ENCODE assay signal across 15 cellular contexts in genomic region chr3:114058646-114059045, GRCh38. TPM values are rescaled to one million over a fixed set of nuclear protein-coding genes. Genes with fewer than 3 reads are reported as not detected.
A peak's percentile ranks its signal among the peaks of the same experiment; 100 is the strongest.
DNase-seq lines count a peak whose midpoint lies in the region; ATAC-seq and TF ChIP-seq lines count a peak whose summit lies in the region.
"Had no signal": no experiment of that assay in that cellular context is flagged by ENCODE, and none has a peak within 500 bp of the region (broad histone marks: within the 10 kb centered on the region; RNA-seq: fewer than 3 reads in every experiment).

No MANE protein-coding gene starts in this region.

- no peak overlapping the region for H3K9ac ChIP-seq in KMS-11

- POLR2A ChIA-PET in activated CD4-positive, alpha-beta T cell treated with anti-CD3 and anti-CD28 coated beads, Interleukin-2, amount 10 ng/mL, durations not matched to agents 7 days and 5 days (lab: Charles Lee): no interaction called here
- POLR2A ChIA-PET in activated naive CD8-positive, alpha-beta T cell treated with anti-CD3 and anti-CD28 coated beads, Interleukin-2, amount 10 ng/mL, durations not matched to agents 7 days and 5 days (lab: Charles Lee): interaction anchor here (0.6 to 0.7 kb wide), 2 partner anchors 8 to 99 kb away, joined by 3 to 4 read pairs; no protein-coding TSS in a partner anchor

- intact Hi-C loops in upper lobe of right lung (cut with DNase I): no loop called here

- H3K9me3 Mint-ChIP-seq in activated CD4-positive, alpha-beta T cell treated with anti-CD3 and anti-CD28 coated beads, Interleukin-2, amount 10 ng/mL, durations not matched to agents 7 days and 5 days: no peaks in the 10 kb centered on the region
- no peaks in the 10 kb centered on the region for H3K9me3 Mint-ChIP-seq in activated naive CD8-positive, alpha-beta T cell treated with anti-CD3 and anti-CD28 coated beads, Interleukin-2, amount 10 ng/mL, durations not matched to agents 7 days and 5 days
- H3K9me3 Mint-ChIP-seq in neural crest cell: no peaks in the 10 kb centered on the region

- CTCF ChIA-PET in activated CD4-positive, alpha-beta T cell treated with anti-CD3 and anti-CD28 coated beads, Interleukin-2, amount 10 ng/mL, durations not matched to agents 7 days and 5 days (lab: Charles Lee): no interaction called here

- peaks cover 23% of the 10 kb centered on the region for H3K4me1 ChIP-seq in KMS-11 (ENCODE audit: low read depth, poor library complexity, severe bottlenecking)
- H3K4me1 ChIP-seq in upper lobe of right lung: peaks cover 22% of the 10 kb centered on the region

- H3K27me3 ChIP-seq in KMS-11 (ENCODE audit: insufficient read depth, low read depth): no peaks in the 10 kb centered on the region
- H3K27me3 ChIP-seq in upper lobe of right lung: no peaks in the 10 kb centered on the region
- H3K27me3 ChIP-seq: spleen, transverse colon had no signal

- ATAC-seq in activated naive CD8-positive, alpha-beta T cell treated with anti-CD3 and anti-CD28 coated beads, Interleukin-2, amount 10 ng/mL, durations not matched to agents 7 days and 5 days (ENCODE audit: low read depth): no peak
- no peak for ATAC-seq in upper lobe of right lung
- ATAC-seq: left colon had no signal

- no peaks in the 10 kb centered on the region for H3K27me3 Mint-ChIP-seq in activated CD4-positive, alpha-beta T cell treated with anti-CD3 and anti-CD28 coated beads, Interleukin-2, amount 10 ng/mL, durations not matched to agents 7 days and 5 days
- no peaks in the 10 kb centered on the region for H3K27me3 Mint-ChIP-seq in activated naive CD8-positive, alpha-beta T cell treated with anti-CD3 and anti-CD28 coated beads, Interleukin-2, amount 10 ng/mL, durations not matched to agents 7 days and 5 days
- no peaks in the 10 kb centered on the region for H3K27me3 Mint-ChIP-seq in neural crest cell (ENCODE audit: low read depth)

- peaks cover 3% of the 10 kb centered on the region for H3K36me3 ChIP-seq in KMS-11 (ENCODE audit: insufficient read depth)
- H3K36me3 ChIP-seq in upper lobe of right lung: no peaks in the 10 kb centered on the region
- H3K36me3 ChIP-seq: transverse colon had no signal

- no peaks in the 10 kb centered on the region for H4K20me1 ChIP-seq in KMS-11 (ENCODE audit: insufficient read depth)

- H2AFZ ChIP-seq in KMS-11 (ENCODE audit: low read depth): no peak overlapping the region

- H3K4me3 Mint-ChIP-seq in activated CD4-positive, alpha-beta T cell treated with anti-CD3 and anti-CD28 coated beads, Interleukin-2, amount 10 ng/mL, durations not matched to agents 7 days and 5 days: peak overlapping the region; percentile 57
- peak overlapping the region; percentile 91 for H3K4me3 Mint-ChIP-seq in activated naive CD8-positive, alpha-beta T cell treated with anti-CD3 and anti-CD28 coated beads, Interleukin-2, amount 10 ng/mL, durations not matched to agents 7 days and 5 days
- H3K4me3 Mint-ChIP-seq in neural crest cell: peak overlapping the region; percentile 52

- peaks cover 42% of the 10 kb centered on the region for H3K4me1 Mint-ChIP-seq in activated CD4-positive, alpha-beta T cell treated with anti-CD3 and anti-CD28 coated beads, Interleukin-2, amount 10 ng/mL, durations not matched to agents 7 days and 5 days
- peaks cover 32% of the 10 kb centered on the region for H3K4me1 Mint-ChIP-seq in activated naive CD8-positive, alpha-beta T cell treated with anti-CD3 and anti-CD28 coated beads, Interleukin-2, amount 10 ng/mL, durations not matched to agents 7 days and 5 days
- H3K4me1 Mint-ChIP-seq in neural crest cell: peaks cover 32% of the 10 kb centered on the region

- H3K4me2 ChIP-seq in KMS-11: peak overlapping the region; percentile 92; the same call in 1 of the 2 replicates

- H3K79me2 ChIP-seq in KMS-11 (ENCODE audit: insufficient read depth, low read depth): peaks cover 66% of the 10 kb centered on the region

- no peak overlapping the region for H3K27ac ChIP-seq in KMS-11
- no peak overlapping the region for H3K27ac ChIP-seq in upper lobe of right lung
- H3K27ac ChIP-seq: spleen, transverse colon had no signal

- no peak overlapping the region for H3K27ac Mint-ChIP-seq in activated CD4-positive, alpha-beta T cell treated with anti-CD3 and anti-CD28 coated beads, Interleukin-2, amount 10 ng/mL, durations not matched to agents 7 days and 5 days
- H3K27ac Mint-ChIP-seq in activated naive CD8-positive, alpha-beta T cell treated with anti-CD3 and anti-CD28 coated beads, Interleukin-2, amount 10 ng/mL, durations not matched to agents 7 days and 5 days: no peak overlapping the region
- H3K27ac Mint-ChIP-seq in neural crest cell (ENCODE audit: unreplicated experiment): no peak overlapping the region

- H3K9me3 ChIP-seq in upper lobe of right lung: no peaks in the 10 kb centered on the region
- H3K9me3 ChIP-seq: spleen, transverse colon had no signal

- TF ChIP-seq CTCF in KMS-11 (conservative IDR thresholded peaks at IDR 0.05; ENCODE audit: low read depth, low read length) (no peak), neural crest cell (conservative IDR thresholded peaks at IDR 0.05) (no peak), upper lobe of right lung (IDR thresholded peaks at IDR 0.05) (no peak)

- DNase-seq in activated CD4-positive, alpha-beta T cell treated with anti-CD3 and anti-CD28 coated beads, Interleukin-2, amount 10 ng/mL, durations not matched to agents 7 days and 5 days: no peak
- no peak for DNase-seq in activated CD4-positive, alpha-beta T cell treated with anti-CD3 and anti-CD28 coated beads, Interleukin-2, amount 50 U/mL, for 1 hour
- no peak for DNase-seq in activated naive CD8-positive, alpha-beta T cell treated with anti-CD3 and anti-CD28 coated beads, Interleukin-2, amount 10 ng/mL, durations not matched to agents 7 days and 5 days
- no peak for DNase-seq in neural crest cell (ENCODE audit: low read depth, low spot score)
- DNase-seq in NCI-H2107 (lab: John Stamatoyannopoulos, UW): no peak
- DNase-seq in upper lobe of right lung: no peak
- DNase-seq in SHP77 treated with DMSO at 0.1 percent for 48 hours (lab: John Stamatoyannopoulos, UW): no peak
- DNase-seq: DMS79 treated with DMSO at 0.1 percent for 48 hours, glutamatergic neuron, KBM-7, left colon, NCI-H2081 treated with DMSO at 0.1 percent for 48 hours, spleen, transverse colon had no signal

- H3K4me3 ChIP-seq in KMS-11 (IDR thresholded peaks at IDR 0.05; ENCODE audit: insufficient read depth, low read depth, low read length): no peak overlapping the region
- no peak overlapping the region for H3K4me3 ChIP-seq in upper lobe of right lung
- H3K4me3 ChIP-seq: transverse colon had no signal

- peaks cover 8% of the 10 kb centered on the region for H3K36me3 Mint-ChIP-seq in activated CD4-positive, alpha-beta T cell treated with anti-CD3 and anti-CD28 coated beads, Interleukin-2, amount 10 ng/mL, durations not matched to agents 7 days and 5 days (ENCODE audit: low read depth)
- H3K36me3 Mint-ChIP-seq in activated naive CD8-positive, alpha-beta T cell treated with anti-CD3 and anti-CD28 coated beads, Interleukin-2, amount 10 ng/mL, durations not matched to agents 7 days and 5 days: peaks cover 10% of the 10 kb centered on the region
- H3K36me3 Mint-ChIP-seq in neural crest cell (ENCODE audit: low read depth): no peaks in the 10 kb centered on the region

RNA-seq across cellular contexts. Expression of gene QTRT2, which starts 2.1 kb away (rescaled TPM):
- total RNA-seq in activated CD4-positive, alpha-beta T cell treated with anti-CD3 and anti-CD28 coated beads, Interleukin-2, amount 10 ng/mL, durations not matched to agents 7 days and 5 days: 10 to 100 TPM; 28.7 to 38.3 TPM
- total RNA-seq in activated naive CD8-positive, alpha-beta T cell treated with anti-CD3 and anti-CD28 coated beads, Interleukin-2, amount 10 ng/mL, durations not matched to agents 7 days and 5 days: 10 to 100 TPM; 30.0 to 33.0 TPM
- 40.2 and 46.5 TPM in 2 replicates for total RNA-seq in neural crest cell
- total RNA-seq in upper lobe of right lung: 22.5 TPM

RNA-seq across cellular contexts. Expression of gene CCDC191, which starts 2.3 kb away (rescaled TPM):
- total RNA-seq in activated CD4-positive, alpha-beta T cell treated with anti-CD3 and anti-CD28 coated beads, Interleukin-2, amount 10 ng/mL, durations not matched to agents 7 days and 5 days: 1 to 10 TPM; 2.9 to 3.2 TPM
- 1 to 10 TPM; 2.7 to 3.0 TPM for total RNA-seq in activated naive CD8-positive, alpha-beta T cell treated with anti-CD3 and anti-CD28 coated beads, Interleukin-2, amount 10 ng/mL, durations not matched to agents 7 days and 5 days
- total RNA-seq in neural crest cell (4.5 and 5.4 TPM in 2 replicates), upper lobe of right lung (4.1 TPM)
